Comparison of ENCODE assay signal across 15 cellular contexts in the genomic region with DNA sequence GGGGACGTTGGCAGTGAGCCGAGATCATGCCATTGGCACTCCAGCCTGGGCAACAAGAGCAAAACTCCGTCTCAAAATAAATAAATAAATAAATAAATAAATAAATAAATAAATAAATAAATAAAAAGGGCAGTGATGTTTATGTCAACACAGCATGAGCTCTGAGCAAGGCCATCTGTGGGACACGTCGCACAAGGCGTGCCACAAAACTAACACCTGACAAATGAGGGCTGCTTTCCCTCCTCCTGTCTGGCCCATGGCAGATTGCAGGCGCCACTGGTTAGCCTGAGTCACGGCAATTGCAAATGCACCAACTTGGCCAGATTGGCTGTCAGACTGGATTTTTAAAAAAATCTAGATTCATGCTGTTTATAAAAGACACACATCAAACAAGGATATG. TPM values are rescaled to one million over a fixed set of nuclear protein-coding genes. Genes with fewer than 3 reads are reported as not detected.
DNase-seq lines count a peak whose midpoint lies in the region; ATAC-seq and TF ChIP-seq lines count a peak whose summit lies in the region.
"Had no signal": no experiment of that assay in that cellular context is flagged by ENCODE, and none has a peak within 500 bp of the region (broad histone marks: within the 10 kb centered on the region; RNA-seq: fewer than 3 reads in every experiment).

No MANE protein-coding gene starts in this region.

- H3K36me3 ChIP-seq in PC-9 (ENCODE audit: low read depth): no peaks in the 10 kb centered on the region
- H3K36me3 ChIP-seq in esophagus squamous epithelium: no peaks in the 10 kb centered on the region
- H3K36me3 ChIP-seq in suprapubic skin: no peaks in the 10 kb centered on the region
- H3K36me3 ChIP-seq in BE2C: no peaks in the 10 kb centered on the region
- H3K36me3 ChIP-seq: ascending aorta, upper lobe of left lung had no signal

- 31 to 73% methylated on average over 8 of the region's 8 CpGs for WGBS in esophagus squamous epithelium, 2 donors
- whole genome bisulfite sequencing in suprapubic skin: 54% methylated on average over 8 of the region's 8 CpGs

- H3K9me3 ChIP-seq in PC-9 (ENCODE audit: insufficient read depth, low read depth): no peaks in the 10 kb centered on the region
- no peaks in the 10 kb centered on the region for H3K9me3 ChIP-seq in esophagus squamous epithelium
- no peaks in the 10 kb centered on the region for H3K9me3 ChIP-seq in suprapubic skin
- H3K9me3 ChIP-seq in BE2C: no peaks in the 10 kb centered on the region
- H3K9me3 ChIP-seq: ascending aorta, upper lobe of left lung had no signal

- H3K4me3 ChIP-seq in PC-9 (no peak overlapping the region), esophagus squamous epithelium (no peak overlapping the region), suprapubic skin (no peak overlapping the region), BE2C (ENCODE audit: low read depth, low read length) (no peak overlapping the region), coronary artery (no peak overlapping the region)
- H3K4me3 ChIP-seq: ascending aorta, SK-N-MC, upper lobe of left lung had no signal

- no peaks in the 10 kb centered on the region for H3F3A ChIP-seq in PC-9 (ENCODE audit: insufficient read depth, low read depth)

- H3K79me2 ChIP-seq in PC-9 (ENCODE audit: low read depth): no peaks in the 10 kb centered on the region

- no peak for ATAC-seq in HG03045 (IDR thresholded peaks at IDR 0.05; ENCODE audit: unreplicated experiment)
- ATAC-seq: activated CD8-positive, alpha-beta T cell treated with anti-CD3 and anti-CD28 coated beads, Interleukin-2, amount 10 ng/mL, durations not matched to agents 7 days and 5 days; CD8-positive, alpha-beta T cell had no signal

- H3K4me1 ChIP-seq in PC-9 (replicated peaks; ENCODE audit: insufficient read depth): peaks cover 4% of the 10 kb centered on the region; the same call in 1 of the 2 replicates
- peaks cover 0 to 14% (median 5%) of the 10 kb centered on the region in 3 donors for H3K4me1 ChIP-seq in esophagus squamous epithelium
- H3K4me1 ChIP-seq in suprapubic skin: peaks cover 6% of the 10 kb centered on the region
- H3K4me1 ChIP-seq in BE2C: no peaks in the 10 kb centered on the region

- POLR2A ChIA-PET in PC-9 (lab: Charles Lee; ENCODE audit: unreplicated experiment): no interaction called here

- no peaks in the 10 kb centered on the region for H3K27me3 ChIP-seq in PC-9 (ENCODE audit: insufficient read depth, low read depth)
- H3K27me3 ChIP-seq in esophagus squamous epithelium: no peaks in the 10 kb centered on the region
- H3K27me3 ChIP-seq in suprapubic skin: no peaks in the 10 kb centered on the region
- H3K27me3 ChIP-seq in BE2C: no peaks in the 10 kb centered on the region
- H3K27me3 ChIP-seq: ascending aorta, upper lobe of left lung had no signal

- DNase-seq in NCI-H1436 (lab: John Stamatoyannopoulos, UW) (peak; percentile 14), NCI-H1436 treated with DMSO at 0.1 percent for 48 hours (lab: John Stamatoyannopoulos, UW) (no peak), PC-9 (peak; percentile 48 to 82), esophagus squamous epithelium (lab: John Stamatoyannopoulos, UW) (no peak), suprapubic skin (ENCODE audit: low spot score in 2 of 2) (no peak), BE2C (no peak), coronary artery (ENCODE audit: low spot score) (no peak)
- DNase-seq: activated CD8-positive, alpha-beta T cell treated with anti-CD3 and anti-CD28 coated beads, Interleukin-2, amount 10 ng/mL, durations not matched to agents 7 days and 5 days; CD8-positive, alpha-beta T cell; NCI-H1105 treated with DMSO at 0.1 percent for 48 hours; upper lobe of left lung had no signal

- no peak overlapping the region for H3K4me2 ChIP-seq in PC-9

- H3K9me2 ChIP-seq in PC-9 (ENCODE audit: insufficient read depth): no peaks in the 10 kb centered on the region

- CTCF ChIA-PET in PC-9 (lab: Charles Lee): no interaction called here

- H3K27ac ChIP-seq in PC-9 (0 out of 2 replicates have a peak overlapping the region, but pooled peaks have one; percentile 6), esophagus squamous epithelium (peak overlapping the region in 3 of 4 donors; percentile 19 to 62 (median 55)), suprapubic skin (peak overlapping the region; percentile 55), coronary artery (no peak overlapping the region)
- H3K27ac ChIP-seq: ascending aorta, SK-N-MC, upper lobe of left lung had no signal

- H2AFZ ChIP-seq in PC-9: no peak overlapping the region

- BruUV-seq in PC-9 (replicated peaks; lab: Mats Ljungman, UMichigan): no TSS peak

- intact Hi-C loops in PC-9 (cut with micrococcal nuclease; ENCODE audit: unreplicated experiment): loop anchor here (5.0 kb wide), 1 partner anchor 41 kb away; the partner anchor contains the start of gene UBE2G1
- intact Hi-C loops in esophagus squamous epithelium (cut with DNase I): no loop called here

- TF ChIP-seq POLR2A in esophagus squamous epithelium (IDR thresholded peaks at IDR 0.05): no peak
- no peak for TF ChIP-seq POLR2A in suprapubic skin (IDR thresholded peaks at IDR 0.05)

- TF ChIP-seq CTCF in PC-9 (conservative IDR thresholded peaks at IDR 0.05): no peak
- TF ChIP-seq CTCF in esophagus squamous epithelium (IDR thresholded peaks at IDR 0.05): peak in 3 of 6 experiments; percentile 19 to 48 (median 47)
- TF ChIP-seq CTCF in suprapubic skin (IDR thresholded peaks at IDR 0.05): no peak
- no peak for TF ChIP-seq CTCF in BE2C (IDR thresholded peaks at IDR 0.05; ENCODE audit: low read depth, low read length)
- TF ChIP-seq CTCF in coronary artery (IDR thresholded peaks at IDR 0.05): no peak

- TF ChIP-seq EP300 in suprapubic skin (IDR thresholded peaks at IDR 0.05): no peak

- H4K20me1 ChIP-seq in PC-9 (ENCODE audit: insufficient read depth): no peaks in the 10 kb centered on the region

RNA-seq across cellular contexts. Expression of gene SPNS3, which starts 25.9 kb away (rescaled TPM):
- total RNA-seq in PC-9 (2021): 14.8 and 15.9 TPM in 2 replicates
- under 1 TPM in 1 of 4 donors, not detected in 3; 0.27 TPM for total RNA-seq in esophagus squamous epithelium
- total RNA-seq in suprapubic skin: under 1 TPM in 1 of 4 donors, not detected in 3; 0.72 TPM
- 0.51 TPM for polyA plus RNA-seq in BE2C (2012; ENCODE audit: insufficient read depth, insufficient read length, low read depth)
- total RNA-seq: ascending aorta had no signal
- polyA plus RNA-seq: neural cell had no signal

RNA-seq across cellular contexts. Expression of gene UBE2G1, which starts 41.4 kb away (rescaled TPM):
- 104 and 111 TPM in 2 replicates for total RNA-seq in PC-9 (2021)
- 10 to 100 TPM; 52.5 to 88.2 (median 73.5) TPM for total RNA-seq in esophagus squamous epithelium
- total RNA-seq in suprapubic skin: 10 to 100 TPM; 53.4 to 75.4 (median 67.4) TPM
- polyA plus RNA-seq in BE2C (2012; ENCODE audit: insufficient read depth, insufficient read length, low read depth): 36.5 TPM

Comparison
In these comparisons a context has a peak if more than half of its experiments do, and no peak if none do; other contexts are left out.
1. DNase-seq: peak in NCI-H1436 (single experiment) and PC-9 (2 of 2); none in NCI-H1436 treated with DMSO at 0.1 percent for 48 hours (single experiment), esophagus squamous epithelium (single experiment), suprapubic skin (0 of 2), BE2C (single experiment) and coronary artery (single experiment).
2. H3K27ac ChIP-seq: peak in PC-9 (single experiment), esophagus squamous epithelium (3 of 4) and suprapubic skin (single experiment); none in coronary artery (0 of 2).